Comparison of ENCODE assay signal across 1 cellular context in genomic region chr6:36660771-36661471, GRCh38.
A peak's percentile ranks its signal among the peaks of the same experiment; 100 is the strongest.
TF ChIP-seq lines count a peak whose summit lies in the region.

No MANE protein-coding gene starts in this region.

TF ChIP-seq in K562, 482 proteins besides CTCF, POLR2A, EP300 and RAD21 (continued from another document and continues in another):
- no peak for TF ChIP-seq FOXO4 (CRISPR knock-in tag; IDR thresholded peaks at IDR 0.05)
- no peak for TF ChIP-seq CREB5 (CRISPR knock-in tag; IDR thresholded peaks at IDR 0.05)
- peak; percentile 99 for TF ChIP-seq MAX (CRISPR knock-in tag; IDR thresholded peaks at IDR 0.05)
- peak; percentile 84 for TF ChIP-seq MYC (IDR thresholded peaks at IDR 0.05; ENCODE audit: low read depth, low read length)
- TF ChIP-seq MYC (CRISPR knock-in tag; IDR thresholded peaks at IDR 0.05; ENCODE audit: borderline replicate concordance, low read depth) = no peak
- 0 out of 2 replicates have a peak, but pooled peaks have one; percentile 59 for TF ChIP-seq DNMT1 (IDR thresholded peaks at IDR 0.05)
- TF ChIP-seq ZBTB26 (CRISPR knock-in tag; IDR thresholded peaks at IDR 0.05) = peak; percentile 86; the same call in 1 of the 2 replicates
- TF ChIP-seq ID3 (CRISPR knock-in tag; IDR thresholded peaks at IDR 0.05) = no peak
- TF ChIP-seq ID3 (tag; IDR thresholded peaks at IDR 0.05) = peak; percentile 65; the same call in 1 of the 2 replicates
- TF ChIP-seq POLR2G (IDR thresholded peaks at IDR 0.05; ENCODE audit: low read depth, low read length) = peak; percentile 46; the same call in 1 of the 2 replicates
- TF ChIP-seq ZFP36 (IDR thresholded peaks at IDR 0.05; ENCODE audit: low read depth, low read length, partially characterized antibody) = no peak
- peak; percentile 84 to 91 for TF ChIP-seq E2F6 (IDR thresholded peaks at IDR 0.05; ENCODE audit: borderline replicate concordance in 1 of 2, extremely low read depth in 1 of 2, insufficient read depth in 1 of 2, insufficient read length in 1 of 2, low read depth in 1 of 2, low read length in 1 of 2, poor library complexity in 1 of 2, severe bottlenecking in 1 of 2)
- peak; percentile 98 for TF ChIP-seq HNRNPLL (IDR thresholded peaks at IDR 0.05; ENCODE audit: low read depth, low read length, poor library complexity, severe bottlenecking)
- peak; percentile 85 for TF ChIP-seq SMARCA5 (IDR thresholded peaks at IDR 0.05)
- peak; percentile 95 for TF ChIP-seq MGA (IDR thresholded peaks at IDR 0.05)
- TF ChIP-seq HDAC1 (IDR thresholded peaks at IDR 0.05) = peak in 1 of 2 experiments; percentile 88; a peak in 2 of 4 replicates
- TF ChIP-seq ARID3B (CRISPR knock-in tag; IDR thresholded peaks at IDR 0.05; ENCODE audit: borderline replicate concordance) = peak; percentile 44; the same call in 1 of the 2 replicates
- peak; percentile 50 for TF ChIP-seq PHF20 (IDR thresholded peaks at IDR 0.05; ENCODE audit: partially characterized antibody)
- peak; percentile 69 for TF ChIP-seq NR2C1 (IDR thresholded peaks at IDR 0.05)
- peak; percentile 79 for TF ChIP-seq NR2C1 (tag; IDR thresholded peaks at IDR 0.05)
- TF ChIP-seq PHF8 (IDR thresholded peaks at IDR 0.05; ENCODE audit: borderline replicate concordance, low read length) = no peak
- 0 out of 2 replicates have a peak, but pooled peaks have one; percentile 27 for TF ChIP-seq CBFB (CRISPR knock-in tag; IDR thresholded peaks at IDR 0.05)
- TF ChIP-seq SOX6 (IDR thresholded peaks at IDR 0.05) = peak; percentile 50; the same call in 1 of the 2 replicates
- peak; percentile 17; the same call in 1 of the 2 replicates for TF ChIP-seq ZC3H8 (IDR thresholded peaks at IDR 0.05)
- TF ChIP-seq NR2C2 (CRISPR knock-in tag; IDR thresholded peaks at IDR 0.05) = peak; percentile 83; the same call in 1 of the 2 replicates
- peak; percentile 88 for TF ChIP-seq NR2C2 (tag; IDR thresholded peaks at IDR 0.05)
- TF ChIP-seq EP400 (IDR thresholded peaks at IDR 0.05) = peak; percentile 67; the same call in 1 of the 2 replicates
- TF ChIP-seq MTA2 (IDR thresholded peaks at IDR 0.05; ENCODE audit: low read depth) = no peak
- TF ChIP-seq CREM (IDR thresholded peaks at IDR 0.05; ENCODE audit: low read depth) = peak; percentile 81
- TF ChIP-seq RUNX1 (IDR thresholded peaks at IDR 0.05; ENCODE audit: low read depth) = no peak
- peak; percentile 86; the same call in 1 of the 2 replicates for TF ChIP-seq HBP1 (CRISPR knock-in tag; IDR thresholded peaks at IDR 0.05)
- peak; percentile 92 for TF ChIP-seq KLF13 (tag; IDR thresholded peaks at IDR 0.05; ENCODE audit: borderline replicate concordance, low read depth)
- peak; percentile 67 for TF ChIP-seq ZBTB5 (IDR thresholded peaks at IDR 0.05)
- TF ChIP-seq ZNF143 (CRISPR knock-in tag; IDR thresholded peaks at IDR 0.05) = peak; percentile 54
